ENCODE assay signal across 8 cellular contexts in the genomic region with DNA sequence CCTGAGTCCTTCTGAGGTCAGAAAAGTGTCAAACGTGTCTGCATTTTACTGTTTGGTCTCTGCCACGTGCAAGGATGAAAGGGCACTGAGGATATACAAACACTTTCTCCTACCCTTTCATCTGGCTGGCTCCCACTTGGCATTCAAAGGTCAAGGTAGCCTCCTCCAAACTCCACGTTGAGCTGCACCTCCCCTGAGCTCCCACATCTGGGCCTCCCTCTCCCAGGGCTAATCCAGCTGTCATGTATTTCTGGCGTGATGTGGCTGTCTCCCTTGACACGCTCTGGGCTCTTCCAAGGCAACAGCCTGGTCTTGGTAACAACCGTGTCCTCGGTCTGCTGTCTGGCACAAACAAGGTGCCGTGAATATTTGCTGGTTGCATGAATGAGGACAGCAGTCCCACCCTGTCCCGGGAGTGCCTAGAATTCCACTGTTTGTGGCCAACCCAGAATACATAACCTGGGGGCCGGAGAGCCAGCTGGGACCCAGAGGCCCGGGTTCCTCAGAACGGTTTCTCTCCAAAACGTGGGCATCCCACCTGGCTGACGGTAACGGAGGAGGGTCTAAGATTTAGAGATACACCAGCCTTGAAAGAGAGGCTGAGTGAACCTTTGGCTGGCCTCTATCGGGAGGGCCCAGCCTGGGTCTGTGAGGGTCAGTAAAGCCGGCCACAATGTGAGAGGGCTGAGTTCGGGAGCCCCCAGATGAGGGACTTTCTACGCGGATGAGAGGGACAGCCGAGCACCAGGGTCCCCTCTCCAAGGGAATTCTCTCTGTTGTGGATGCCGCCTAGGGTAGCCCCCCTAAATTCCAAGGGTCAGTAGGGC. TPM values are rescaled to one million over a fixed set of nuclear protein-coding genes. Genes with fewer than 3 reads are reported as not detected.
DNase-seq lines count a peak whose midpoint lies in the region; ATAC-seq and TF ChIP-seq lines count a peak whose summit lies in the region.

No MANE protein-coding gene starts in this region.

- H3K4me3 Mint-ChIP-seq in brain = peak overlapping the region; percentile 93 to 98 (median 96)
- peak overlapping the region; percentile 99 for H3K4me3 Mint-ChIP-seq in stimulated activated memory B cell treated with anti-CD40 and anti-IgM and Interleukin-4, amounts not matched to agents 10 μg/mL and 1 μg/mL and 100 μg/mL, for 72 hours

- H3K36me3 Mint-ChIP-seq in brain = peaks cover 27% of the 10 kb centered on the region
- peaks cover 6% of the 10 kb centered on the region for H3K36me3 Mint-ChIP-seq in stimulated activated memory B cell treated with anti-CD40 and anti-IgM and Interleukin-4, amounts not matched to agents 10 μg/mL and 1 μg/mL and 100 μg/mL, for 72 hours

- peaks cover 53% of the 10 kb centered on the region for H3K4me1 Mint-ChIP-seq in brain
- H3K4me1 Mint-ChIP-seq in stimulated activated memory B cell treated with anti-CD40 and anti-IgM and Interleukin-4, amounts not matched to agents 10 μg/mL and 1 μg/mL and 100 μg/mL, for 72 hours = peaks cover 29% of the 10 kb centered on the region

- no peaks in the 10 kb centered on the region for H3K9me3 Mint-ChIP-seq in brain
- no peaks in the 10 kb centered on the region for H3K9me3 Mint-ChIP-seq in stimulated activated memory B cell treated with anti-CD40 and anti-IgM and Interleukin-4, amounts not matched to agents 10 μg/mL and 1 μg/mL and 100 μg/mL, for 72 hours

- peak; percentile 68 for DNase-seq in AG10803 (ENCODE audit: low read depth)
- DNase-seq in MV-4-11 (lab: John Stamatoyannopoulos, UW) = peak; percentile 42
- DNase-seq in islet precursor cell = peak; percentile 67
- DNase-seq in T1000 (lab: John Stamatoyannopoulos, UW) = no peak

- TF ChIP-seq CTCF in AG10803 (conservative IDR thresholded peaks at IDR 0.05; ENCODE audit: low read length) (no peak), brain (conservative IDR thresholded peaks at IDR 0.05) (no peak)

- H3K4me3 ChIP-seq in AG10803 (ENCODE audit: low read length) = peak overlapping the region; percentile 98

- peak overlapping the region; percentile 94 to 99 (median 97) for H3K27ac Mint-ChIP-seq in brain
- H3K27ac Mint-ChIP-seq in stimulated activated memory B cell treated with anti-CD40 and anti-IgM and Interleukin-4, amounts not matched to agents 10 μg/mL and 1 μg/mL and 100 μg/mL, for 72 hours = peak overlapping the region; percentile 96

- peaks cover 12% of the 10 kb centered on the region for H3K27me3 Mint-ChIP-seq in brain
- no peaks in the 10 kb centered on the region for H3K27me3 Mint-ChIP-seq in stimulated activated memory B cell treated with anti-CD40 and anti-IgM and Interleukin-4, amounts not matched to agents 10 μg/mL and 1 μg/mL and 100 μg/mL, for 72 hours

- ATAC-seq in GM18907 (IDR thresholded peaks at IDR 0.05; ENCODE audit: unreplicated experiment) = peak; percentile 22
- ATAC-seq in stimulated activated memory B cell treated with anti-CD40 and anti-IgM and Interleukin-4, amounts not matched to agents 10 μg/mL and 1 μg/mL and 100 μg/mL, for 72 hours = peak; percentile 2
- no peak for ATAC-seq in HG03521 (IDR thresholded peaks at IDR 0.05; ENCODE audit: unreplicated experiment)

RNA-seq across cellular contexts. Expression of gene GLT8D1, which starts 0.8 kb away (rescaled TPM):
- 29.4 TPM for polyA plus RNA-seq in brain (ENCODE audit: insufficient read depth, low read depth, low replicate concordance)

RNA-seq across cellular contexts. Expression of gene SPCS1, which starts 1.1 kb away (rescaled TPM):
- polyA plus RNA-seq in brain (ENCODE audit: insufficient read depth, low read depth, low replicate concordance) = 130 TPM

RNA-seq across cellular contexts. Expression of gene GNL3, which starts 19.0 kb away (rescaled TPM):
- polyA plus RNA-seq in brain (ENCODE audit: insufficient read depth, low read depth, low replicate concordance) = 13.4 TPM

RNA-seq across cellular contexts. Expression of gene PBRM1, which starts 19.1 kb away (rescaled TPM):
- polyA plus RNA-seq in brain (ENCODE audit: insufficient read depth, low read depth, low replicate concordance) = 27.5 TPM
